Comparison of ENCODE assay signal across 17 cellular contexts in genomic region chr13:94988654-94989053, GRCh38.
DNase-seq lines count a peak whose midpoint lies in the region; FAIRE-seq and TF ChIP-seq lines count a peak whose summit lies in the region.
"Had no signal": no experiment of that assay in that cellular context is flagged by ENCODE, and none has a peak within 500 bp of the region (broad histone marks: within the 10 kb centered on the region; RNA-seq: fewer than 3 reads in every experiment).

No MANE protein-coding gene starts in this region.

- intact Hi-C loops in esophagus muscularis mucosa (cut with DNase I) (no loop called here), PC-9 (cut with micrococcal nuclease; ENCODE audit: unreplicated experiment) (no loop called here)

- H3K9me3 Mint-ChIP-seq in endodermal cell = no peaks in the 10 kb centered on the region
- H3K9me3 Mint-ChIP-seq: activated naive CD4-positive, alpha-beta T cell treated with anti-CD3 and anti-CD28 coated beads, Interleukin-2, amount 50 U/mL, for 24 hours; stimulated activated naive CD8-positive, alpha-beta T cell treated with anti-CD3 and anti-CD28 coated beads, Interleukin-15, Interleukin-2, amounts not matched to agents 100 ng/mL and 50 ng/mL, for 24 hours had no signal

- no peaks in the 10 kb centered on the region for H3K9me2 ChIP-seq in OCI-LY1 (ENCODE audit: low read depth, low read length)
- H3K9me2 ChIP-seq in PC-9 (ENCODE audit: insufficient read depth) = no peaks in the 10 kb centered on the region

- peak; percentile 22 for TF ChIP-seq CTCF in C4-2B (conservative IDR thresholded peaks at IDR 0.05)
- peak; percentile 10; the same call in 1 of the 2 replicates for TF ChIP-seq CTCF in OCI-LY1 (IDR thresholded peaks at IDR 0.05; ENCODE audit: low read length)
- TF ChIP-seq CTCF in endodermal cell (conservative IDR thresholded peaks at IDR 0.05) = peak; percentile 65
- no peak for TF ChIP-seq CTCF in esophagus muscularis mucosa (IDR thresholded peaks at IDR 0.05)
- no peak for TF ChIP-seq CTCF in PC-9 (conservative IDR thresholded peaks at IDR 0.05)

- H3K4me3 ChIP-seq in OCI-LY1 (ENCODE audit: low read depth, low read length, poor library complexity, severe bottlenecking) (no peak overlapping the region), endodermal cell (ENCODE audit: low read length) (no peak overlapping the region), esophagus muscularis mucosa (no peak overlapping the region), PC-9 (no peak overlapping the region)
- H3K4me3 ChIP-seq: lung had no signal

- no peak overlapping the region for H3K27ac Mint-ChIP-seq in endodermal cell
- H3K27ac Mint-ChIP-seq: activated naive CD4-positive, alpha-beta T cell treated with anti-CD3 and anti-CD28 coated beads, Interleukin-2, amount 50 U/mL, for 24 hours; CD4-positive, CD25-positive, alpha-beta regulatory T cell; stimulated activated naive CD8-positive, alpha-beta T cell treated with anti-CD3 and anti-CD28 coated beads, Interleukin-15, Interleukin-2, amounts not matched to agents 100 ng/mL and 50 ng/mL, for 24 hours had no signal

- peaks cover 13% of the 10 kb centered on the region for H3K27me3 Mint-ChIP-seq in endodermal cell (ENCODE audit: insufficient read depth)

- H3K36me3 ChIP-seq in OCI-LY1 (ENCODE audit: insufficient read depth, low read length) = no peaks in the 10 kb centered on the region
- H3K36me3 ChIP-seq in endodermal cell (ENCODE audit: control insufficient read depth, insufficient read depth, low read length) = no peaks in the 10 kb centered on the region
- no peaks in the 10 kb centered on the region for H3K36me3 ChIP-seq in esophagus muscularis mucosa
- no peaks in the 10 kb centered on the region for H3K36me3 ChIP-seq in PC-9 (ENCODE audit: low read depth)

- H3K27me3 ChIP-seq in OCI-LY1 (ENCODE audit: insufficient read depth, low read length) (no peaks in the 10 kb centered on the region), endodermal cell (ENCODE audit: control insufficient read depth, insufficient read depth, low read length, poor library complexity, severe bottlenecking) (no peaks in the 10 kb centered on the region), esophagus muscularis mucosa (peaks cover 0 to 3% (median under 1%) of the 10 kb centered on the region in 4 donors), PC-9 (ENCODE audit: insufficient read depth, low read depth) (peaks cover 37% of the 10 kb centered on the region)

- POLR2A ChIA-PET in PC-9 (lab: Charles Lee; ENCODE audit: unreplicated experiment) = interaction anchor here (0.5 kb wide), 1 partner anchor 11 kb away, joined by 3 read pairs; no protein-coding TSS in a partner anchor

- H2AFZ ChIP-seq in OCI-LY1 (ENCODE audit: low read length) (no peak overlapping the region), PC-9 (no peak overlapping the region)

- BruUV-seq in PC-9 (replicated peaks; lab: Mats Ljungman, UMichigan) = no TSS peak

- 74% methylated on average over 3 of the region's 3 CpGs; no CpG with 5 or more reads in 1 of the 2 experiments for WGBS in endodermal cell (ENCODE audit: insufficient coverage in 1 of 2, insufficient read length in 1 of 2), 2 experiments
- 56% methylated on average over 3 of the region's 3 CpGs for whole genome bisulfite sequencing in esophagus muscularis mucosa

- H3K27ac ChIP-seq in C4-2B = no peak overlapping the region
- no peak overlapping the region for H3K27ac ChIP-seq in OCI-LY1 (ENCODE audit: low read depth, low read length, poor library complexity, severe bottlenecking)
- no peak overlapping the region for H3K27ac ChIP-seq in endodermal cell (ENCODE audit: low read depth, low read length)
- H3K27ac ChIP-seq in esophagus muscularis mucosa (replicated peaks in 1 of 4) = no peak overlapping the region
- H3K27ac ChIP-seq in PC-9 = no peak overlapping the region

- DNase-seq in H54 (ENCODE audit: insufficient read length, low spot score) = no peak
- DNase-seq in endodermal cell = peak; percentile 71
- DNase-seq in stimulated activated CD4-positive, alpha-beta T cell treated with anti-CD3 and anti-CD28 coated beads, Interleukin-1b, Interleukin-23, amount 100 ng/mL, for 48 hours = no peak
- no peak for DNase-seq in esophagus muscularis mucosa (ENCODE audit: extremely low spot score)
- no peak for DNase-seq in NCI-H2227 treated with DMSO at 0.1 percent for 48 hours (lab: John Stamatoyannopoulos, UW)
- no peak for DNase-seq in PC-9
- DNase-seq: HCEC 1CT, hypothalamus, MM.1S, SHP77 treated with DMSO at 0.1 percent for 48 hours had no signal

- H3K9ac ChIP-seq in OCI-LY1 (ENCODE audit: low read length) (no peak overlapping the region), endodermal cell (ENCODE audit: extremely low read depth, low read length, poor library complexity, severe bottlenecking) (no peak overlapping the region)

- CTCF ChIA-PET in PC-9 (lab: Charles Lee) = no interaction called here

- no peak for TF ChIP-seq EP300 in esophagus muscularis mucosa (IDR thresholded peaks at IDR 0.05)

- H3K4me3 Mint-ChIP-seq in endodermal cell = no peak overlapping the region
- H3K4me3 Mint-ChIP-seq: activated naive CD4-positive, alpha-beta T cell treated with anti-CD3 and anti-CD28 coated beads, Interleukin-2, amount 50 U/mL, for 24 hours; CD4-positive, CD25-positive, alpha-beta regulatory T cell; stimulated activated naive CD8-positive, alpha-beta T cell treated with anti-CD3 and anti-CD28 coated beads, Interleukin-15, Interleukin-2, amounts not matched to agents 100 ng/mL and 50 ng/mL, for 24 hours had no signal

- no peaks in the 10 kb centered on the region for H3K79me2 ChIP-seq in OCI-LY1 (ENCODE audit: insufficient read depth, low read length)
- H3K79me2 ChIP-seq in PC-9 (ENCODE audit: low read depth) = no peaks in the 10 kb centered on the region

- no peak for TF ChIP-seq POLR2A in H54 (IDR thresholded peaks at IDR 0.05; ENCODE audit: low read depth, low read length)
- no peak for TF ChIP-seq POLR2A in esophagus muscularis mucosa (IDR thresholded peaks at IDR 0.05; ENCODE audit: low read depth)

- no peaks in the 10 kb centered on the region for H3F3A ChIP-seq in OCI-LY1 (ENCODE audit: insufficient read depth, low read length)
- no peaks in the 10 kb centered on the region for H3F3A ChIP-seq in PC-9 (ENCODE audit: insufficient read depth, low read depth)

- H4K20me1 ChIP-seq in OCI-LY1 (ENCODE audit: insufficient read depth, low read length) = no peaks in the 10 kb centered on the region
- no peaks in the 10 kb centered on the region for H4K20me1 ChIP-seq in PC-9 (ENCODE audit: insufficient read depth)

- peaks cover 10% of the 10 kb centered on the region for H3K4me1 Mint-ChIP-seq in endodermal cell
- H3K4me1 Mint-ChIP-seq: activated naive CD4-positive, alpha-beta T cell treated with anti-CD3 and anti-CD28 coated beads, Interleukin-2, amount 50 U/mL, for 24 hours had no signal

- no peaks in the 10 kb centered on the region for H3K4me1 ChIP-seq in OCI-LY1 (ENCODE audit: insufficient read depth, low read length, severe bottlenecking)
- H3K4me1 ChIP-seq in endodermal cell (ENCODE audit: control insufficient read depth, insufficient read depth, low read length) = peaks cover 4% of the 10 kb centered on the region
- no peaks in the 10 kb centered on the region for H3K4me1 ChIP-seq in esophagus muscularis mucosa
- H3K4me1 ChIP-seq in PC-9 (replicated peaks; ENCODE audit: insufficient read depth) = no peaks in the 10 kb centered on the region

- peak; percentile 65 for FAIRE-seq in H54 (lab: Jason Lieb, UNC)
- FAIRE-seq: G401.6 had no signal

- no peaks in the 10 kb centered on the region for H3K9me3 ChIP-seq in OCI-LY1 (ENCODE audit: low read length)
- H3K9me3 ChIP-seq in endodermal cell (ENCODE audit: control insufficient read depth, low read length) = no peaks in the 10 kb centered on the region
- no peaks in the 10 kb centered on the region for H3K9me3 ChIP-seq in esophagus muscularis mucosa
- 0 out of 2 replicates have a peak, but pooled peaks cover 4% of the 10 kb centered on the region for H3K9me3 ChIP-seq in PC-9 (ENCODE audit: insufficient read depth, low read depth)

- no peaks in the 10 kb centered on the region for H3K36me3 Mint-ChIP-seq in endodermal cell (ENCODE audit: low read depth)
- H3K36me3 Mint-ChIP-seq: activated naive CD4-positive, alpha-beta T cell treated with anti-CD3 and anti-CD28 coated beads, Interleukin-2, amount 50 U/mL, for 24 hours; CD4-positive, CD25-positive, alpha-beta regulatory T cell had no signal

- H3K4me2 ChIP-seq in OCI-LY1 (ENCODE audit: low read length) (no peak overlapping the region), PC-9 (no peak overlapping the region)

Comparison
In these comparisons a context has a peak if more than half of its experiments do, and no peak if none do; other contexts are left out.
1. CTCF ChIP-seq: peak in C4-2B (single experiment), OCI-LY1 (single experiment) and endodermal cell (single experiment); none in esophagus muscularis mucosa (0 of 3) and PC-9 (single experiment).